In the genomic region with DNA sequence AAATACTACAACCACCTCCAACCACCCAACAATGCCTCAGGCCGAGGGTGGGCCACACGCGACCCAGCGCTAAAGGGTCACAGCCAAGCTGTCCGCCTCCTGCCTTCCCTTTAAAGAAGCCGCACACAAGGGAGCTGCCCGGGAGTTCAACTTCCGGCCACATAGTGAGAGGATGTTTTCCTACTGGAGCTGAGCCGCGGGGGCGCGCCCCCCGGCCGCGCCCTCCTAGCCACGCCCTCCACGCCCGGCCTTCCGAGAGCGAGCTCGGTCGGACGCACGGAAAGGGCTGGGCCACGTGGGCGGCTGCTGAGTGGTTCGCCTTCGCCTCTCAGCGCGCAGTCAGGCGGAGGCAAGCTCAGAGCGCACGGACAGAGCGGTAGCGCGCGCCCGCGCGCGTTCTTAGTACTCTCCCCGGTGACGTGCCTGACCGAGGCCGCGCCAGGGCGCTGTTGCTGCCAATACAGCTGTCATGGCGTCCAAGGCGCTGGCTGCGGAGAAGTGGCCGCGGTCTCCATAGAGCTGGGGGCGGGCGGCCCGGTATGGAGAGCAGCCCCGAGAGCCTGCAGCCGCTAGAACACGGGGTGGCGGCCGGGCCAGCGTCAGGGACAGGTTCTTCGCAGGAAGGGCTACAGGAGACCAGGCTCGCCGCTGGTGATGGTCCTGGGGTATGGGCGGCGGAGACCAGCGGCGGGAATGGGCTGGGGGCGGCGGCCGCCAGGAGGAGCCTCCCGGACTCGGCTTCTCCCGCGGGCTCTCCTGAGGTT, we compare ENCODE assay signal across 8 cellular contexts. TPM values are rescaled to one million over a fixed set of nuclear protein-coding genes. Genes with fewer than 3 reads are reported as not detected.
DNase-seq lines count a peak whose midpoint lies in the region; ATAC-seq, FAIRE-seq and TF ChIP-seq lines count a peak whose summit lies in the region.

A gene with protein sequence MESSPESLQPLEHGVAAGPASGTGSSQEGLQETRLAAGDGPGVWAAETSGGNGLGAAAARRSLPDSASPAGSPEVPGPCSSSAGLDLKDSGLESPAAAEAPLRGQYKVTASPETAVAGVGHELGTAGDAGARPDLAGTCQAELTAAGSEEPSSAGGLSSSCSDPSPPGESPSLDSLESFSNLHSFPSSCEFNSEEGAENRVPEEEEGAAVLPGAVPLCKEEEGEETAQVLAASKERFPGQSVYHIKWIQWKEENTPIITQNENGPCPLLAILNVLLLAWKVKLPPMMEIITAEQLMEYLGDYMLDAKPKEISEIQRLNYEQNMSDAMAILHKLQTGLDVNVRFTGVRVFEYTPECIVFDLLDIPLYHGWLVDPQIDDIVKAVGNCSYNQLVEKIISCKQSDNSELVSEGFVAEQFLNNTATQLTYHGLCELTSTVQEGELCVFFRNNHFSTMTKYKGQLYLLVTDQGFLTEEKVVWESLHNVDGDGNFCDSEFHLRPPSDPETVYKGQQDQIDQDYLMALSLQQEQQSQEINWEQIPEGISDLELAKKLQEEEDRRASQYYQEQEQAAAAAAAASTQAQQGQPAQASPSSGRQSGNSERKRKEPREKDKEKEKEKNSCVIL (plus strand): TSS at position 446 of the 764 bp plus-strand sequence. CDS start 94 bp downstream, at position 540.

- peak; percentile 98 for DNase-seq in BE2C
- peak; percentile 90 for DNase-seq in NCI-H510A treated with DMSO at 0.1 percent for 48 hours (lab: John Stamatoyannopoulos, UW)
- DNase-seq in activated CD4-positive, alpha-beta T cell treated with anti-CD3 and anti-CD28 coated beads for 24 hours (ENCODE audit: low read depth in 2 of 2): peak; percentile 86 to 94
- DNase-seq in chondrocyte (ENCODE audit: low spot score): peak; percentile 99
- peak; percentile 100 for DNase-seq in kidney
- DNase-seq in stimulated activated CD4-positive, alpha-beta T cell treated with anti-CD3 and anti-CD28 coated beads, Interleukin-15, amount 100 ng/mL, for 24 hours: peak; percentile 98

- H3K36me3 Mint-ChIP-seq in chondrocyte (ENCODE audit: low read depth): no peaks in the 10 kb centered on the region

- peak; percentile 91 for TF ChIP-seq POLR2A in GM19193 (IDR thresholded peaks at IDR 0.05; ENCODE audit: extremely low read depth, insufficient read depth, insufficient read length)

- H3K27me3 ChIP-seq in BE2C: no peaks in the 10 kb centered on the region

- peak; percentile 27 for FAIRE-seq in kidney (lab: Jason Lieb, UNC)

- TF ChIP-seq CTCF in BE2C (IDR thresholded peaks at IDR 0.05; ENCODE audit: low read depth, low read length) (peak; percentile 33; the same call in 1 of the 2 replicates), chondrocyte (IDR thresholded peaks at IDR 0.05) (peak; percentile 74), kidney (IDR thresholded peaks at IDR 0.05; ENCODE audit: borderline replicate concordance, extremely low read depth, insufficient read depth) (peak; percentile 11)

- ATAC-seq in HG03439 (IDR thresholded peaks at IDR 0.05; ENCODE audit: unreplicated experiment): peak; percentile 97

- H3K4me3 Mint-ChIP-seq in chondrocyte (ENCODE audit: unreplicated experiment): no peak within 1 kb of the TSS

- peak within 1 kb of the TSS; percentile 98 for H3K27ac Mint-ChIP-seq in chondrocyte (ENCODE audit: unreplicated experiment)

- H3K4me3 ChIP-seq in BE2C (ENCODE audit: low read depth, low read length) (peak within 1 kb of the TSS; percentile 97), kidney (ENCODE audit: low read length in 2 of 2) (peak within 1 kb of the TSS; percentile 88 to 94)

- H3K9ac ChIP-seq in kidney (ENCODE audit: low read length in 2 of 2): peak within 1 kb of the TSS; percentile 72 to 96

- no peaks in the 10 kb centered on the region for H3K4me1 ChIP-seq in BE2C
- peaks cover 9 to 13% of the 10 kb centered on the region in 2 donors for H3K4me1 ChIP-seq in kidney (ENCODE audit: control insufficient read depth in 1 of 2, insufficient read depth in 1 of 2, low read depth in 1 of 2, low read length in 2 of 2)

- intact Hi-C loops in kidney (cut with DNase I): no loop called here

- H3K9me3 Mint-ChIP-seq in chondrocyte (ENCODE audit: low read depth): no peaks in the 10 kb centered on the region

- H3K36me3 ChIP-seq in BE2C (no peaks in the 10 kb centered on the region), kidney (ENCODE audit: control insufficient read depth in 1 of 2, insufficient read depth in 2 of 2, low read length in 2 of 2) (no peaks in the 10 kb centered on the region)

- peaks cover 9% of the 10 kb centered on the region for H3K4me1 Mint-ChIP-seq in chondrocyte (ENCODE audit: low read depth)

- no peaks in the 10 kb centered on the region for H3K27me3 Mint-ChIP-seq in chondrocyte (ENCODE audit: low read depth)

- H3K27ac ChIP-seq in kidney (ENCODE audit: low read depth in 2 of 2, low read length in 2 of 2): peak within 1 kb of the TSS; percentile 97 to 99

- no peaks in the 10 kb centered on the region for H3K9me3 ChIP-seq in BE2C
- no peaks in the 10 kb centered on the region for H3K9me3 ChIP-seq in kidney (ENCODE audit: control insufficient read depth in 1 of 2, low read length in 2 of 2)

RNA-seq across cellular contexts. Expression of the gene that starts here (rescaled TPM):
- 2.9 TPM for polyA plus RNA-seq in BE2C (2012; ENCODE audit: insufficient read depth, insufficient read length, low read depth)
- total RNA-seq in chondrocyte (16.0 to 19.4 TPM (median 19.0 TPM) in 3 replicates), kidney (31.7 TPM)
- polyA plus RNA-seq in kidney (ENCODE audit: insufficient read depth, low read depth, low replicate concordance): 5.1 TPM

Comparison
In these comparisons a context has a peak if more than half of its experiments do, and no peak if none do; other contexts are left out.
1. Peak in every context shown above with its lines: DNase-seq, ATAC-seq, H3K4me3 ChIP-seq and H3K27ac ChIP-seq.
2. CTCF ChIP-seq: peak in every context shown above with its lines; median percentile 74 in chondrocyte; 33 in BE2C; 11 in kidney.